1 cellular context compared by ENCODE assay signal in the genomic region with DNA sequence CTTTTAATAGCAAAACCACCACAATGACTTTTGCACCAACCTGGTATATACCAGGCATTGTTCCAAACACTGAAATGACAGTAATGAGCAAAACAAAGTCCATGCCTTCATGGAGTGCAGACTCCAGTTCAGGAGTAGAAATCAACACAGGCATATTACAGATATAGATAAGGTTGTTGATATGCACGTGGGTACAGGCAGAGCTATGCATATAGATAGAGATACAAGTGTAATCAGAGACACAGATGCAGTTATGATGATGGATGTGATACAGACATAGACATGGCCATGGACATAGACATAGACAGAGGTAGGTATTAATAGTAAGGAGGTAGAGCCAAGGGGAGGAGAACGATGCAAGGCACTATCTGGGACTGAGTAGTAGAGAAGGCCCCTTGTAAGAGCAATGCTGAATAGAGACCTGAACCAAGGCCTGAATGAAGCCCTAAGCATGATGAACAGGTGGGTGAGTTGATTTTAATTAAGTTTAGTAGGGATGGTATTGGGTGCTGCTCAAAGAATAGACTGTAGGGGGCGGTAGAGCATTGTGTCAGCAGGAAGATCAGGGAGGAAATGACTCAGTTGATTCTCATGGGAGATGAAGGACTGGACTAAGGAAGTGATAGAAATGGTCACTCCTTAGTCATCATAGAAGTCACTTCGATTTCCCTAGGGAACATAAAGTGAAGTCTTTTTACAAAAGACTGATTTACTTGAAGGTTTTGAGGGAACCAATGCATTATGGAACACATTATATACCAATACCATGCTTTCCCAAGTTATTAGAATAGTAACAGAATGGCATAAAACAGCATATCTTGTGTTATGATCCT.
TF ChIP-seq lines count a peak whose summit lies in the region.

No MANE protein-coding gene starts in this region.

TF ChIP-seq in GM12878, 131 proteins besides CTCF, POLR2A, EP300 and RAD21 (continued from another document):
- TF ChIP-seq, protein P1, sequence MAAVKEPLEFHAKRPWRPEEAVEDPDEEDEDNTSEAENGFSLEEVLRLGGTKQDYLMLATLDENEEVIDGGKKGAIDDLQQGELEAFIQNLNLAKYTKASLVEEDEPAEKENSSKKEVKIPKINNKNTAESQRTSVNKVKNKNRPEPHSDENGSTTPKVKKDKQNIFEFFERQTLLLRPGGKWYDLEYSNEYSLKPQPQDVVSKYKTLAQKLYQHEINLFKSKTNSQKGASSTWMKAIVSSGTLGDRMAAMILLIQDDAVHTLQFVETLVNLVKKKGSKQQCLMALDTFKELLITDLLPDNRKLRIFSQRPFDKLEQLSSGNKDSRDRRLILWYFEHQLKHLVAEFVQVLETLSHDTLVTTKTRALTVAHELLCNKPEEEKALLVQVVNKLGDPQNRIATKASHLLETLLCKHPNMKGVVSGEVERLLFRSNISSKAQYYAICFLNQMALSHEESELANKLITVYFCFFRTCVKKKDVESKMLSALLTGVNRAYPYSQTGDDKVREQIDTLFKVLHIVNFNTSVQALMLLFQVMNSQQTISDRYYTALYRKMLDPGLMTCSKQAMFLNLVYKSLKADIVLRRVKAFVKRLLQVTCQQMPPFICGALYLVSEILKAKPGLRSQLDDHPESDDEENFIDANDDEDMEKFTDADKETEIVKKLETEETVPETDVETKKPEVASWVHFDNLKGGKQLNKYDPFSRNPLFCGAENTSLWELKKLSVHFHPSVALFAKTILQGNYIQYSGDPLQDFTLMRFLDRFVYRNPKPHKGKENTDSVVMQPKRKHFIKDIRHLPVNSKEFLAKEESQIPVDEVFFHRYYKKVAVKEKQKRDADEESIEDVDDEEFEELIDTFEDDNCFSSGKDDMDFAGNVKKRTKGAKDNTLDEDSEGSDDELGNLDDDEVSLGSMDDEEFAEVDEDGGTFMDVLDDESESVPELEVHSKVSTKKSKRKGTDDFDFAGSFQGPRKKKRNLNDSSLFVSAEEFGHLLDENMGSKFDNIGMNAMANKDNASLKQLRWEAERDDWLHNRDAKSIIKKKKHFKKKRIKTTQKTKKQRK (IDR thresholded peaks at IDR 0.05; ENCODE audit: low read depth, low read length) = no peak
- no peak for TF ChIP-seq ZNF217 (IDR thresholded peaks at IDR 0.05)
- no peak for TF ChIP-seq STAT3 (IDR thresholded peaks at IDR 0.05; ENCODE audit: low read depth, low read length)
- TF ChIP-seq IRF4 (IDR thresholded peaks at IDR 0.05; ENCODE audit: low read depth, low read length) = peak; percentile 95
- TF ChIP-seq, protein P2, sequence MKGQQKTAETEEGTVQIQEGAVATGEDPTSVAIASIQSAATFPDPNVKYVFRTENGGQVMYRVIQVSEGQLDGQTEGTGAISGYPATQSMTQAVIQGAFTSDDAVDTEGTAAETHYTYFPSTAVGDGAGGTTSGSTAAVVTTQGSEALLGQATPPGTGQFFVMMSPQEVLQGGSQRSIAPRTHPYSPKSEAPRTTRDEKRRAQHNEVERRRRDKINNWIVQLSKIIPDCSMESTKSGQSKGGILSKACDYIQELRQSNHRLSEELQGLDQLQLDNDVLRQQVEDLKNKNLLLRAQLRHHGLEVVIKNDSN (IDR thresholded peaks at IDR 0.05; ENCODE audit: borderline replicate concordance, extremely low read length, insufficient read depth, low read depth, low read length) = no peak
- TF ChIP-seq, protein P3, sequence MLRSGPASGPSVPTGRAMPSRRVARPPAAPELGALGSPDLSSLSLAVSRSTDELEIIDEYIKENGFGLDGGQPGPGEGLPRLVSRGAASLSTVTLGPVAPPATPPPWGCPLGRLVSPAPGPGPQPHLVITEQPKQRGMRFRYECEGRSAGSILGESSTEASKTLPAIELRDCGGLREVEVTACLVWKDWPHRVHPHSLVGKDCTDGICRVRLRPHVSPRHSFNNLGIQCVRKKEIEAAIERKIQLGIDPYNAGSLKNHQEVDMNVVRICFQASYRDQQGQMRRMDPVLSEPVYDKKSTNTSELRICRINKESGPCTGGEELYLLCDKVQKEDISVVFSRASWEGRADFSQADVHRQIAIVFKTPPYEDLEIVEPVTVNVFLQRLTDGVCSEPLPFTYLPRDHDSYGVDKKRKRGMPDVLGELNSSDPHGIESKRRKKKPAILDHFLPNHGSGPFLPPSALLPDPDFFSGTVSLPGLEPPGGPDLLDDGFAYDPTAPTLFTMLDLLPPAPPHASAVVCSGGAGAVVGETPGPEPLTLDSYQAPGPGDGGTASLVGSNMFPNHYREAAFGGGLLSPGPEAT (IDR thresholded peaks at IDR 0.05; ENCODE audit: low read depth) = no peak
- no peak for TF ChIP-seq CREM (IDR thresholded peaks at IDR 0.05; ENCODE audit: low read depth)
- TF ChIP-seq ASH2L (IDR thresholded peaks at IDR 0.05; ENCODE audit: borderline replicate concordance, low read depth) = no peak
- TF ChIP-seq BRCA1 (IDR thresholded peaks at IDR 0.05; ENCODE audit: low read depth, low read length) = no peak
- TF ChIP-seq MEF2B (IDR thresholded peaks at IDR 0.05; ENCODE audit: partially characterized antibody, poor library complexity, severe bottlenecking) = peak; percentile 95
- TF ChIP-seq NFIC (IDR thresholded peaks at IDR 0.05; ENCODE audit: low read depth, low read length) = no peak
- TF ChIP-seq NR2C1 (IDR thresholded peaks at IDR 0.05) = no peak
- TF ChIP-seq, protein P4, sequence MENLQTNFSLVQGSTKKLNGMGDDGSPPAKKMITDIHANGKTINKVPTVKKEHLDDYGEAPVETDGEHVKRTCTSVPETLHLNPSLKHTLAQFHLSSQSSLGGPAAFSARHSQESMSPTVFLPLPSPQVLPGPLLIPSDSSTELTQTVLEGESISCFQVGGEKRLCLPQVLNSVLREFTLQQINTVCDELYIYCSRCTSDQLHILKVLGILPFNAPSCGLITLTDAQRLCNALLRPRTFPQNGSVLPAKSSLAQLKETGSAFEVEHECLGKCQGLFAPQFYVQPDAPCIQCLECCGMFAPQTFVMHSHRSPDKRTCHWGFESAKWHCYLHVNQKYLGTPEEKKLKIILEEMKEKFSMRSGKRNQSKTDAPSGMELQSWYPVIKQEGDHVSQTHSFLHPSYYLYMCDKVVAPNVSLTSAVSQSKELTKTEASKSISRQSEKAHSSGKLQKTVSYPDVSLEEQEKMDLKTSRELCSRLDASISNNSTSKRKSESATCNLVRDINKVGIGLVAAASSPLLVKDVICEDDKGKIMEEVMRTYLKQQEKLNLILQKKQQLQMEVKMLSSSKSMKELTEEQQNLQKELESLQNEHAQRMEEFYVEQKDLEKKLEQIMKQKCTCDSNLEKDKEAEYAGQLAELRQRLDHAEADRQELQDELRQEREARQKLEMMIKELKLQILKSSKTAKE (IDR thresholded peaks at IDR 0.05; ENCODE audit: low read depth, poor library complexity, severe bottlenecking) = no peak
- no peak for TF ChIP-seq RUNX3 (IDR thresholded peaks at IDR 0.05; ENCODE audit: low read length)
